In the genomic region with DNA sequence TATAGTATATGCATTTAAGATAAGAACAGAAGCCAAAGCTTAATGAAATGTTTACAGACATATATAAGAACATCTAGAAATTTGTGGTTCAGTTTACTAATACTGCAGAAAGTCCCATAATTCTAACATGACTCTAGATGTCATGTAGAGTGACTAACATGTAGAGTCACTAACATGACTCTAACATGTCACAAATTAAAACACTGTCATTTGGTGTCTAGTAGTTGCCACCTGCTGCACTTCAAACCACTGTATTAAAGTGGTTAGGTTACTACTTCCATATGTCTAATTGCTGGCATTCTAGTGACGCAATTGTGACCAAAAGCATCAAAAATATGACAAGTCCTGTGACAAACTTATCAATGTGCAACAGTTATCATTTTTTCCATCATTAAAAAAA, we compare ENCODE assay signal across 30 cellular contexts.
"Had no signal": no experiment of that assay in that cellular context is flagged by ENCODE, and none has a peak within 500 bp of the region (broad histone marks: within the 10 kb centered on the region; RNA-seq: fewer than 3 reads in every experiment).

No MANE protein-coding gene starts in this region.

- H3K27me3 Mint-ChIP-seq: naive thymus-derived CD8-positive, alpha-beta T cell; stimulated activated naive B cell treated with anti-CD40 and anti-IgM and Interleukin-4, amounts not matched to agents 10 μg/mL and 1 μg/mL and 100 μg/mL, for 72 hours had no signal

- H3K36me3 ChIP-seq: left lung, lower lobe of right lung, pancreas, prostate gland, sigmoid colon, stomach, thyroid gland, transverse colon, upper lobe of left lung, vagina had no signal

- H3K27ac ChIP-seq: left lung, lower lobe of right lung, pancreas, prostate gland, stomach, testis, thyroid gland, upper lobe of left lung, vagina had no signal

- H3K4me2 ChIP-seq: smooth muscle cell had no signal

- H3K9me3 ChIP-seq: pancreas, prostate gland, testis, thyroid gland, vagina had no signal

- H3K4me1 ChIP-seq: left lung, lower lobe of right lung, pancreas, prostate gland, thyroid gland, upper lobe of left lung had no signal

- ATAC-seq: left colon; left lung; lower lobe of right lung; naive thymus-derived CD8-positive, alpha-beta T cell; pancreas; right cardiac atrium; stimulated activated naive B cell treated with anti-CD40 and anti-IgM and Interleukin-4, amounts not matched to agents 10 μg/mL and 1 μg/mL and 100 μg/mL, for 72 hours had no signal

- H3K4me3 ChIP-seq: left lung, lower lobe of right lung, pancreas, prostate gland, sigmoid colon, smooth muscle cell, stomach, testis, thyroid gland, transverse colon, upper lobe of left lung, vagina had no signal

- H3K27me3 ChIP-seq: left lung, pancreas, sigmoid colon, stomach, testis, thyroid gland, transverse colon, upper lobe of left lung, vagina had no signal

- H3K4me3 Mint-ChIP-seq: immature natural killer cell; naive thymus-derived CD8-positive, alpha-beta T cell; nephron; neural crest cell; stimulated activated naive B cell treated with anti-CD40 and anti-IgM and Interleukin-4, amounts not matched to agents 10 μg/mL and 1 μg/mL and 100 μg/mL, for 72 hours had no signal

- H3K27ac Mint-ChIP-seq: immature natural killer cell; naive thymus-derived CD8-positive, alpha-beta T cell; nephron; stimulated activated naive B cell treated with anti-CD40 and anti-IgM and Interleukin-4, amounts not matched to agents 10 μg/mL and 1 μg/mL and 100 μg/mL, for 72 hours had no signal

- H3K4me1 Mint-ChIP-seq: immature natural killer cell; nephron; neural crest cell; stimulated activated naive B cell treated with anti-CD40 and anti-IgM and Interleukin-4, amounts not matched to agents 10 μg/mL and 1 μg/mL and 100 μg/mL, for 72 hours had no signal

- DNase-seq: hypothalamus; immature natural killer cell; kidney; left colon; left lung; lower lobe of right lung; mammary epithelial cell; mesenchymal stem cell; naive thymus-derived CD8-positive, alpha-beta T cell; nucleus accumbens; pancreas; posterior cingulate gyrus; retina; right cardiac atrium; sigmoid colon; stimulated activated CD4-positive, alpha-beta T cell treated with anti-CD3 and anti-CD28 coated beads, Interleukin-1b, Interleukin-23, amount 100 ng/mL, for 48 hours; stimulated activated CD4-positive, alpha-beta T cell treated with anti-CD3 and anti-CD28 coated beads, Interleukin-2, amount 100 ng/mL, for 48 hours; stimulated activated CD4-positive, alpha-beta T cell treated with anti-CD3 and anti-CD28 coated beads, Interleukin-4, amount 100 ng/mL, for 4 hours; stimulated activated CD8-positive, alpha-beta memory T cell treated with anti-CD3 and anti-CD28 coated beads, Interleukin-4, amount 100 ng/mL, for 48 hours; stimulated activated naive B cell treated with anti-CD40 and anti-IgM and Interleukin-4, amounts not matched to agents 10 μg/mL and 1 μg/mL and 100 μg/mL, for 72 hours; stomach; testis; thyroid gland; transverse colon; upper lobe of left lung had no signal
